ENCODE assay signal across 8 cellular contexts in genomic region chr19:2494447-2495129, GRCh38. TPM values are rescaled to one million over a fixed set of nuclear protein-coding genes. Genes with fewer than 3 reads are reported as not detected.
A peak's percentile ranks its signal among the peaks of the same experiment; 100 is the strongest.
DNase-seq lines count a peak whose midpoint lies in the region; ATAC-seq, FAIRE-seq and TF ChIP-seq lines count a peak whose summit lies in the region.

No MANE protein-coding gene starts in this region.

- no peak for TF ChIP-seq EP300 in neural cell (conservative IDR thresholded peaks at IDR 0.05; ENCODE audit: poor library complexity, severe bottlenecking)

- no TSS peak for BruUV-seq in PC-3 (replicated peaks; lab: Mats Ljungman, UMichigan)

- H3K36me3 Mint-ChIP-seq in activated naive CD4-positive, alpha-beta T cell treated with anti-CD3 and anti-CD28 coated beads, Interleukin-2, amount 10 ng/mL, durations not matched to agents 7 days and 5 days: no peaks in the 10 kb centered on the region

- no peaks in the 10 kb centered on the region for H3K9me3 Mint-ChIP-seq in activated naive CD4-positive, alpha-beta T cell treated with anti-CD3 and anti-CD28 coated beads, Interleukin-2, amount 10 ng/mL, durations not matched to agents 7 days and 5 days

- ATAC-seq in PC-3 (peak; percentile 45), upper lobe of right lung (peak; percentile 76), HG02852 (IDR thresholded peaks at IDR 0.05; ENCODE audit: unreplicated experiment) (no peak)

- H3K4me3 ChIP-seq in PC-3 (ENCODE audit: low read length) (peak overlapping the region; percentile 98), neural cell (ENCODE audit: low read length) (peak overlapping the region; percentile 52), upper lobe of right lung (peak overlapping the region; percentile 63)

- peak; percentile 65 for FAIRE-seq in GM18507 (lab: Jason Lieb, UNC)

- peak overlapping the region; percentile 89 for H3K9ac ChIP-seq in PC-3 (ENCODE audit: low read length)
- no peak overlapping the region for H3K9ac ChIP-seq in neural cell (ENCODE audit: low read length)

- H3K79me2 ChIP-seq in PC-3 (ENCODE audit: low read length): peaks cover 22% of the 10 kb centered on the region
- no peaks in the 10 kb centered on the region for H3K79me2 ChIP-seq in neural cell (replicated peaks; ENCODE audit: insufficient read depth, low read length)

- H3K36me3 ChIP-seq in PC-3 (ENCODE audit: low read depth, low read length) (no peaks in the 10 kb centered on the region), neural cell (ENCODE audit: insufficient read depth, low read length) (no peaks in the 10 kb centered on the region), upper lobe of right lung (no peaks in the 10 kb centered on the region)

- H3K27ac Mint-ChIP-seq in activated naive CD4-positive, alpha-beta T cell treated with anti-CD3 and anti-CD28 coated beads, Interleukin-2, amount 10 ng/mL, durations not matched to agents 7 days and 5 days: peak overlapping the region; percentile 58

- H3K27ac ChIP-seq in PC-3 (ENCODE audit: low read length) (peak overlapping the region; percentile 92), neural cell (ENCODE audit: low read length) (no peak overlapping the region), upper lobe of right lung (peak overlapping the region; percentile 82)

- peaks cover 59% of the 10 kb centered on the region for H3K27me3 Mint-ChIP-seq in activated naive CD4-positive, alpha-beta T cell treated with anti-CD3 and anti-CD28 coated beads, Interleukin-2, amount 10 ng/mL, durations not matched to agents 7 days and 5 days

- H3K4me1 ChIP-seq in PC-3 (ENCODE audit: insufficient read depth, low read length): peaks cover 46% of the 10 kb centered on the region
- peaks cover 38% of the 10 kb centered on the region for H3K4me1 ChIP-seq in upper lobe of right lung

- H3F3A ChIP-seq in PC-3 (ENCODE audit: low read length, unreplicated experiment) (no peaks in the 10 kb centered on the region), neural cell (ENCODE audit: insufficient read depth, low read length, poor library complexity, severe bottlenecking) (no peaks in the 10 kb centered on the region)

- H3K4me1 Mint-ChIP-seq in activated naive CD4-positive, alpha-beta T cell treated with anti-CD3 and anti-CD28 coated beads, Interleukin-2, amount 10 ng/mL, durations not matched to agents 7 days and 5 days: peaks cover 60% of the 10 kb centered on the region

- H3K9me3 ChIP-seq in PC-3 (ENCODE audit: low read length) (no peaks in the 10 kb centered on the region), neural cell (ENCODE audit: low read length) (no peaks in the 10 kb centered on the region), upper lobe of right lung (no peaks in the 10 kb centered on the region)

- no peak for TF ChIP-seq RAD21 in neural cell (conservative IDR thresholded peaks at IDR 0.05)

- H4K20me1 ChIP-seq in PC-3 (ENCODE audit: low read length): no peaks in the 10 kb centered on the region
- H4K20me1 ChIP-seq in neural cell (ENCODE audit: insufficient read depth): no peaks in the 10 kb centered on the region

- CTCF ChIA-PET in PC-3 (lab: Charles Lee): interaction anchor here (0.6 kb wide), 1 partner anchor 15 kb away, joined by 3 read pairs; no protein-coding TSS in a partner anchor
- CTCF ChIA-PET in activated naive CD4-positive, alpha-beta T cell treated with anti-CD3 and anti-CD28 coated beads, Interleukin-2, amount 10 ng/mL, durations not matched to agents 7 days and 5 days (lab: Charles Lee): interaction anchor here (0.8 kb wide), 1 partner anchor 117 kb away, joined by 3 read pairs; no protein-coding TSS in a partner anchor

- intact Hi-C loops in PC-3 (cut with micrococcal nuclease): loop anchor here (2.0 kb wide), 1 partner anchor 46 kb away; no protein-coding TSS in a partner anchor
- intact Hi-C loops in upper lobe of right lung (cut with DNase I): no loop called here

- no peaks in the 10 kb centered on the region for H3K27me3 ChIP-seq in PC-3 (ENCODE audit: low read length)
- H3K27me3 ChIP-seq in neural cell (ENCODE audit: insufficient read depth, low read depth, low read length): peaks cover 19% of the 10 kb centered on the region
- no peaks in the 10 kb centered on the region for H3K27me3 ChIP-seq in upper lobe of right lung

- POLR2A ChIA-PET in PC-3 (lab: Charles Lee; ENCODE audit: unreplicated experiment): interaction anchor here (0.8 to 1.4 kb wide), 3 partner anchors 19 to 47 kb away, joined by 3 to 6 read pairs (median 4); partner anchors contain the start of gene GADD45B

- H3K4me3 Mint-ChIP-seq in activated naive CD4-positive, alpha-beta T cell treated with anti-CD3 and anti-CD28 coated beads, Interleukin-2, amount 10 ng/mL, durations not matched to agents 7 days and 5 days: peak overlapping the region; percentile 74

- DNase-seq in A172 (ENCODE audit: low spot score): peak; percentile 77
- no peak for DNase-seq in GM18507 (ENCODE audit: extremely low spot score, insufficient read length, low read depth)
- DNase-seq in PC-3: peak; percentile 61
- DNase-seq in activated naive CD4-positive, alpha-beta T cell treated with anti-CD3 and anti-CD28 coated beads, Interleukin-2, amount 10 ng/mL, durations not matched to agents 7 days and 5 days: peak; percentile 77
- DNase-seq in germinal center (ENCODE audit: low spot score): peak; percentile 73
- peak; percentile 89 for DNase-seq in upper lobe of right lung

- no peaks in the 10 kb centered on the region for H3K9me2 ChIP-seq in PC-3 (replicated peaks; ENCODE audit: low read length)
- no peaks in the 10 kb centered on the region for H3K9me2 ChIP-seq in neural cell (ENCODE audit: insufficient read depth, low read length)

- peak overlapping the region; percentile 67 for H2AFZ ChIP-seq in PC-3 (ENCODE audit: low read length)
- H2AFZ ChIP-seq in neural cell (ENCODE audit: low read depth, low read length): no peak overlapping the region

- TF ChIP-seq CTCF in PC-3 (conservative IDR thresholded peaks at IDR 0.05; ENCODE audit: low read depth, low read length): no peak
- no peak for TF ChIP-seq CTCF in neural cell (IDR thresholded peaks at IDR 0.05; ENCODE audit: poor library complexity, severe bottlenecking)
- TF ChIP-seq CTCF in upper lobe of right lung (IDR thresholded peaks at IDR 0.05): no peak

- peak overlapping the region; percentile 98 for H3K4me2 ChIP-seq in PC-3 (ENCODE audit: low read length)
- H3K4me2 ChIP-seq in neural cell (ENCODE audit: low read length): no peak overlapping the region

TF ChIP-seq in neural cell, 6 proteins besides CTCF, POLR2A, EP300 and RAD21:
- TF ChIP-seq POLR2AphosphoS5 (IDR thresholded peaks at IDR 0.05): peak; percentile 27
- TF ChIP-seq REST (IDR thresholded peaks at IDR 0.05; ENCODE audit: borderline replicate concordance): no peak

RNA-seq across cellular contexts. Expression of gene GADD45B, which starts 18.7 kb away (rescaled TPM):
- total RNA-seq in A172 (2014; rRNA removed; shearing (Covaris generic)): 92.7 and 97.6 TPM in 2 replicates
- total RNA-seq in PC-3 (2014; rRNA removed) (137 and 154 TPM in 2 replicates), upper lobe of right lung (91.2 TPM)
- 0.44 TPM in 1 of 2 replicates, not detected in the other for polyA plus RNA-seq in neural cell
- polyA minus RNA-seq in neural cell: 1.9 and 2.2 TPM in 2 replicates

RNA-seq across cellular contexts. Expression of gene LMNB2, which starts 37.8 kb away (rescaled TPM):
- total RNA-seq in A172 (2014; rRNA removed; shearing (Covaris generic)): 232 and 348 TPM in 2 replicates
- 220 and 327 TPM in 2 replicates for total RNA-seq in PC-3 (2014; rRNA removed)
- polyA plus RNA-seq in neural cell: 44.1 and 48.8 TPM in 2 replicates
- polyA minus RNA-seq in neural cell: 57.9 and 71.6 TPM in 2 replicates
- total RNA-seq in upper lobe of right lung: 22.0 TPM
